In genomic region chr20:53915459-53916172, GRCh38 we compare ENCODE assay signal across 8 cellular contexts.
DNase-seq lines count a peak whose midpoint lies in the region; ATAC-seq and TF ChIP-seq lines count a peak whose summit lies in the region.

No MANE protein-coding gene starts in this region.

- H3K9me3 Mint-ChIP-seq in activated CD4-positive, alpha-beta memory T cell treated with anti-CD3 and anti-CD28 coated beads, Interleukin-2, amount 10 ng/mL, durations not matched to agents 7 days and 5 days = no peaks in the 10 kb centered on the region

- WGBS in ectodermal cell, 2 experiments = 2 to 3% methylated on average over 22 of the region's 22 CpGs

- H3K4me1 Mint-ChIP-seq in activated CD4-positive, alpha-beta memory T cell treated with anti-CD3 and anti-CD28 coated beads, Interleukin-2, amount 10 ng/mL, durations not matched to agents 7 days and 5 days = peaks cover 39% of the 10 kb centered on the region

- CTCF ChIA-PET in activated CD4-positive, alpha-beta memory T cell treated with anti-CD3 and anti-CD28 coated beads, Interleukin-2, amount 10 ng/mL, durations not matched to agents 7 days and 5 days (lab: Charles Lee) = interaction anchor here (0.5 to 6.6 kb wide), 54 partner anchors 8 to 354 kb away, joined by 3 to 100 read pairs (median 5); no protein-coding TSS in a partner anchor

- H3K36me3 Mint-ChIP-seq in activated CD4-positive, alpha-beta memory T cell treated with anti-CD3 and anti-CD28 coated beads, Interleukin-2, amount 10 ng/mL, durations not matched to agents 7 days and 5 days (ENCODE audit: low read depth) = no peaks in the 10 kb centered on the region

- H3K9me3 ChIP-seq in ectodermal cell (ENCODE audit: control insufficient read depth, low read length) = no peaks in the 10 kb centered on the region

- peak; percentile 90 for DNase-seq in AG10803 (ENCODE audit: low read depth)
- peak; percentile 96 for DNase-seq in NCI-H82 (lab: John Stamatoyannopoulos, UW)
- peak; percentile 97 for DNase-seq in activated CD4-positive, alpha-beta memory T cell treated with anti-CD3 and anti-CD28 coated beads, Interleukin-2, amount 10 ng/mL, durations not matched to agents 7 days and 5 days
- DNase-seq in lung microvascular endothelial cell (ENCODE audit: low read depth in 2 of 2) = peak; percentile 82 to 94
- peak; percentile 90 to 97 (median 96) for DNase-seq in stimulated activated CD4-positive, alpha-beta T cell treated with anti-CD3 and anti-CD28 coated beads, TNF-alpha, amount 100 ng/mL, for 24 hours (ENCODE audit: low read depth in 3 of 3)

- H3K36me3 ChIP-seq in ectodermal cell (ENCODE audit: control insufficient read depth, insufficient read depth, low read length) = no peaks in the 10 kb centered on the region

- H3K27me3 ChIP-seq in ectodermal cell (ENCODE audit: control insufficient read depth, insufficient read depth, low read length, poor library complexity, severe bottlenecking) = no peaks in the 10 kb centered on the region

- H3K4me3 ChIP-seq in AG10803 (ENCODE audit: low read length) (peak overlapping the region; percentile 58), ectodermal cell (ENCODE audit: insufficient read depth, low read depth, low read length) (peak overlapping the region; percentile 41)

- H3K27ac ChIP-seq in ectodermal cell (ENCODE audit: insufficient read depth, low read depth, low read length, poor library complexity, severe bottlenecking) = no peak overlapping the region

- ATAC-seq in GM18909 (IDR thresholded peaks at IDR 0.05; ENCODE audit: poor library complexity, unreplicated experiment) = peak; percentile 70
- peak; percentile 62 for ATAC-seq in HG03460 (IDR thresholded peaks at IDR 0.05; ENCODE audit: unreplicated experiment)

- H3K27me3 Mint-ChIP-seq in activated CD4-positive, alpha-beta memory T cell treated with anti-CD3 and anti-CD28 coated beads, Interleukin-2, amount 10 ng/mL, durations not matched to agents 7 days and 5 days = peaks cover 2% of the 10 kb centered on the region

- peak overlapping the region; percentile 86 for H3K4me3 Mint-ChIP-seq in activated CD4-positive, alpha-beta memory T cell treated with anti-CD3 and anti-CD28 coated beads, Interleukin-2, amount 10 ng/mL, durations not matched to agents 7 days and 5 days

- POLR2A ChIA-PET in activated CD4-positive, alpha-beta memory T cell treated with anti-CD3 and anti-CD28 coated beads, Interleukin-2, amount 10 ng/mL, durations not matched to agents 7 days and 5 days (lab: Charles Lee) = interaction anchor here (0.8 to 4.8 kb wide), 22 partner anchors 9 to 334 kb away, joined by 3 to 43 read pairs (median 4); no protein-coding TSS in a partner anchor

- H3K4me1 ChIP-seq in ectodermal cell (ENCODE audit: control insufficient read depth, insufficient read depth, low read length) = peaks cover 19% of the 10 kb centered on the region

- peak; percentile 85 for TF ChIP-seq CTCF in AG10803 (conservative IDR thresholded peaks at IDR 0.05; ENCODE audit: low read length)

- H3K27ac Mint-ChIP-seq in activated CD4-positive, alpha-beta memory T cell treated with anti-CD3 and anti-CD28 coated beads, Interleukin-2, amount 10 ng/mL, durations not matched to agents 7 days and 5 days = peak overlapping the region; percentile 79
